29 cellular contexts compared by ENCODE assay signal in the genomic region with DNA sequence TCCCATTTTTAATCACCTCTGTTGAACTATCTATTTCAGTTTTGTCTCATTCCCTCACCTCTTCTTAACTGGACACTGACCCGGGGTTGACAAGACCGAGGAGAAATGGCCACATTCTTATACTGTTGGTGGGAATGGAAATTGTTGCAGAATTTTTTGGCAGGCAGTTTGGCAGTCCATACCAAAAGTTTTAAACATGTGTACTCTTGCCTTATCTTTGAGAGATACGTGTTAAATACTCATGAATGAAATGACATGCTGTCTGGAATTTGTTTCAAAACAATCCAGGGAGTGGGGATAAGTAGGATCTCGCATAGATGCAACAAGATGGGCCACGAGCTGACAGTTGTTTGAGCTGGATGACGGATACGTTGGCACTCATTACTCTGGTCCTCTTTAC. TPM values are rescaled to one million over a fixed set of nuclear protein-coding genes. Genes with fewer than 3 reads are reported as not detected.
"Had no signal": no experiment of that assay in that cellular context is flagged by ENCODE, and none has a peak within 500 bp of the region (broad histone marks: within the 10 kb centered on the region; RNA-seq: fewer than 3 reads in every experiment).

No MANE protein-coding gene starts in this region.

- ATAC-seq: activated CD4-positive, alpha-beta T cell treated with anti-CD3 and anti-CD28 coated beads for 36 hours; activated T-helper 17 cell treated with anti-CD3 and anti-CD28 coated beads, Interleukin-2, amount 50 U/mL, for 72 hours; Panc1; T-cell had no signal

- H3K36me3 ChIP-seq: WERI-Rb-1 had no signal

- H3K27ac ChIP-seq: KMS-11, WERI-Rb-1 had no signal

- DNase-seq: activated CD4-positive, alpha-beta memory T cell treated with anti-CD3 and anti-CD28 coated beads, Interleukin-2, amount 10 ng/mL, durations not matched to agents 7 days and 5 days; activated CD4-positive, alpha-beta T cell treated with anti-CD3 and anti-CD28 coated beads for 36 hours; activated CD4-positive, alpha-beta T cell treated with anti-CD3 and anti-CD28 coated beads, Interleukin-2, amount 50 U/mL, for 1 hour; activated gamma-delta T cell; activated naive CD4-positive, alpha-beta T cell treated with anti-CD3 and anti-CD28 coated beads for 36 hours; activated T-cell treated with anti-CD3 and anti-CD28 coated beads for 4 hours; activated T-cell treated with anti-CD3 and anti-CD28 coated beads, Interleukin-2, amount 50 U/mL, for 48 hours; MM.1S; NCI-H1048; NCI-H146; NCI-H187 treated with DMSO at 0.1 percent for 48 hours; NCI-H2081 treated with DMSO at 0.1 percent for 48 hours; NCI-H2171; NCI-H2227 treated with DMSO at 0.1 percent for 48 hours; NCI-H526; NCI-H774; NK-92 treated with Interleukin-12 subunit alpha and Interleukin-12 subunit beta, amount 100 ng/mL, for 24 hours; OCI-M1; RPMI8226; SHP77 treated with DMSO at 0.1 percent for 48 hours; T-cell; T-helper 2 cell; T1000; WERI-Rb-1 had no signal

- H3K4me2 ChIP-seq: KMS-11 had no signal

- H3K9ac ChIP-seq: KMS-11 had no signal

RNA-seq across cellular contexts. Expression of gene FGFBP1, which starts 12.1 kb away (rescaled TPM):
- total RNA-seq: activated CD4-positive, alpha-beta memory T cell treated with anti-CD3 and anti-CD28 coated beads, Interleukin-2, amount 10 ng/mL, durations not matched to agents 7 days and 5 days; activated CD4-positive, alpha-beta T cell treated with anti-CD3 and anti-CD28 coated beads for 36 hours; activated CD8-positive, alpha-beta memory T cell treated with anti-CD3 and anti-CD28 coated beads for 36 hours; activated naive CD4-positive, alpha-beta T cell treated with anti-CD3 and anti-CD28 coated beads for 36 hours; activated T-helper 17 cell treated with anti-CD3 and anti-CD28 coated beads, Interleukin-2, amount 50 U/mL, for 72 hours; NCI-H460; T-cell had no signal

RNA-seq across cellular contexts. Expression of gene FGFBP2, which starts 36.5 kb away (rescaled TPM):
- total RNA-seq: activated naive CD4-positive, alpha-beta T cell treated with anti-CD3 and anti-CD28 coated beads for 36 hours; NCI-H460 had no signal
